In the genomic region with DNA sequence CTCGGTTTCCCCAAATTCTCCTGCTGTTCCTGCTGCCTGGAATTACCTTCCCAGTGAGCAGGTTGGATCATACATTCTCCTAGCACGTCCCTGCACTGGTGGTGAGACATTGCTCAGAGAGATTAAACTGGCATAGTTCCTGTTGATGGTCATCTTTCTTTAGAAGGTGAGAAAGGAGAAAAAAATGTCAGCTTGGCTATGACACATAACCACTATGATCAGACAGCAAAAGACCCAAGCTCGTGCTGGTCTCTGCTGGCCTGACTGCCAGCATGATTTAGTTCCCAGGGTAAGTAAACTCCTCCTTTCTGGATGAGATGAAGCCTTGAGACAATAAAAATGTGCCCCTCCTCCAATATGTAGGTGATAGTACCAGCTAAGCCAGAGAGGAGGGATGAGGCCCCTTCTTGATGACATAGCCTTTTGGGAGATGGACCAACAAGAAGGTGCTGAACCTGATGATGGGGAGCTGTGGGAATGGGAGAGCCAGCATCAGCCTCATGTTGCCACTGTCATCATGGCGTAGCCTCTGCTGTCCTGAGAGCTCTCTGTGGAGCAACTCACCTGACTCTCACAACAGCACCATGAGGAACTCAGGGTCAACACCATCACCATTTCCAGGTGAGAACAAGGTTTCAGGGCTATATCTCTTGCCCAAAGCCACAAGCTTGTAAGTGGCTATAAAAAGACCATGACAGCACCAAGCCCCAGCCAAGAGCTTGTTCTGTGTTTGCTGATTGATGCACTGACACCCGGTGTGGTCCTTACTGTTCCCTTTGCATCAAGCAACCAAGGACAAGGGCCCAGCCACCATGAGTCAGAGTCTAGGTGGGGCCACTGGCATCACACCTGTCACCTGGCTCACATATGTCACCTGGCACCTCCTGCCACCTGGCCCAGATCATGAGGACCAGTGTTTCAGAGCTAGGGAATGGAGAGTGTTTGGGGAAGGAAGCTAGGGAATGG, we compare ENCODE assay signal across 11 cellular contexts.
A peak's percentile ranks its signal among the peaks of the same experiment; 100 is the strongest.
DNase-seq lines count a peak whose midpoint lies in the region; TF ChIP-seq lines count a peak whose summit lies in the region.
"Had no signal": no experiment of that assay in that cellular context is flagged by ENCODE, and none has a peak within 500 bp of the region (broad histone marks: within the 10 kb centered on the region; RNA-seq: fewer than 3 reads in every experiment).

No MANE protein-coding gene starts in this region.

- H3K27me3 ChIP-seq in effector memory CD4-positive, alpha-beta T cell (replicated peaks; ENCODE audit: control insufficient read depth, insufficient read depth, low read length, poor library complexity, severe bottlenecking), result no peaks in the 10 kb centered on the region

- H3K36me3 ChIP-seq in effector memory CD4-positive, alpha-beta T cell (ENCODE audit: control insufficient read depth, insufficient read depth, low read length), result no peaks in the 10 kb centered on the region

- DNase-seq in GM04504 (ENCODE audit: low read depth) (peak; percentile 91), SW 1271 (lab: John Stamatoyannopoulos, UW) (peak; percentile 40 to 66), fibroblast of the aortic adventitia (ENCODE audit: low read depth) (peak; percentile 60), renal cortical epithelial cell (ENCODE audit: low read depth) (peak; percentile 94), mucosa of gallbladder (ENCODE audit: low spot score) (no peak)
- DNase-seq in effector memory CD4-positive, alpha-beta T cell, result no peak
- DNase-seq in activated CD4-positive, CD25-positive, alpha-beta regulatory T cell treated with anti-CD3 and anti-CD28 coated beads, Interleukin-2, amount 50 U/mL, for 72 hours, result no peak
- DNase-seq in stimulated activated CD4-positive, alpha-beta T cell treated with anti-CD3 and anti-CD28 coated beads, Interleukin-4, amount 100 ng/mL, for 4 hours, result no peak
- DNase-seq: activated naive CD8-positive, alpha-beta T cell treated with anti-CD3 and anti-CD28 coated beads for 36 hours; DMS153; NCI-H1930 had no signal

- H3K4me3 ChIP-seq in fibroblast of the aortic adventitia (ENCODE audit: low read depth, low read length), result no peak overlapping the region
- no peak overlapping the region for H3K4me3 ChIP-seq in effector memory CD4-positive, alpha-beta T cell (ENCODE audit: insufficient read depth, low read depth, low read length, poor library complexity, severe bottlenecking)

- no peak overlapping the region for H3K27ac ChIP-seq in effector memory CD4-positive, alpha-beta T cell (ENCODE audit: insufficient read depth, low read length, poor library complexity, severe bottlenecking)

- TF ChIP-seq CTCF in fibroblast of the aortic adventitia (IDR thresholded peaks at IDR 0.05; ENCODE audit: insufficient read depth, low read length), result no peak

- H3K9me3 ChIP-seq in effector memory CD4-positive, alpha-beta T cell (ENCODE audit: control insufficient read depth, low read length), result no peaks in the 10 kb centered on the region

- H3K4me1 ChIP-seq in effector memory CD4-positive, alpha-beta T cell (ENCODE audit: control insufficient read depth, insufficient read depth, low read length, poor library complexity, severe bottlenecking), result no peaks in the 10 kb centered on the region

Comparison
In these comparisons a context has a peak if more than half of its experiments do, and no peak if none do; other contexts are left out.
1. DNase-seq: peak in GM04504 (single experiment), SW 1271 (2 of 2), fibroblast of the aortic adventitia (single experiment) and renal cortical epithelial cell (single experiment); none in effector memory CD4-positive, alpha-beta T cell (0 of 3), mucosa of gallbladder (single experiment), activated CD4-positive, CD25-positive, alpha-beta regulatory T cell treated with anti-CD3 and anti-CD28 coated beads, Interleukin-2, amount 50 U/mL, for 72 hours (single experiment) and stimulated activated CD4-positive, alpha-beta T cell treated with anti-CD3 and anti-CD28 coated beads, Interleukin-4, amount 100 ng/mL, for 4 hours (0 of 2).